Comparison of ENCODE assay signal across 8 cellular contexts in the genomic region with DNA sequence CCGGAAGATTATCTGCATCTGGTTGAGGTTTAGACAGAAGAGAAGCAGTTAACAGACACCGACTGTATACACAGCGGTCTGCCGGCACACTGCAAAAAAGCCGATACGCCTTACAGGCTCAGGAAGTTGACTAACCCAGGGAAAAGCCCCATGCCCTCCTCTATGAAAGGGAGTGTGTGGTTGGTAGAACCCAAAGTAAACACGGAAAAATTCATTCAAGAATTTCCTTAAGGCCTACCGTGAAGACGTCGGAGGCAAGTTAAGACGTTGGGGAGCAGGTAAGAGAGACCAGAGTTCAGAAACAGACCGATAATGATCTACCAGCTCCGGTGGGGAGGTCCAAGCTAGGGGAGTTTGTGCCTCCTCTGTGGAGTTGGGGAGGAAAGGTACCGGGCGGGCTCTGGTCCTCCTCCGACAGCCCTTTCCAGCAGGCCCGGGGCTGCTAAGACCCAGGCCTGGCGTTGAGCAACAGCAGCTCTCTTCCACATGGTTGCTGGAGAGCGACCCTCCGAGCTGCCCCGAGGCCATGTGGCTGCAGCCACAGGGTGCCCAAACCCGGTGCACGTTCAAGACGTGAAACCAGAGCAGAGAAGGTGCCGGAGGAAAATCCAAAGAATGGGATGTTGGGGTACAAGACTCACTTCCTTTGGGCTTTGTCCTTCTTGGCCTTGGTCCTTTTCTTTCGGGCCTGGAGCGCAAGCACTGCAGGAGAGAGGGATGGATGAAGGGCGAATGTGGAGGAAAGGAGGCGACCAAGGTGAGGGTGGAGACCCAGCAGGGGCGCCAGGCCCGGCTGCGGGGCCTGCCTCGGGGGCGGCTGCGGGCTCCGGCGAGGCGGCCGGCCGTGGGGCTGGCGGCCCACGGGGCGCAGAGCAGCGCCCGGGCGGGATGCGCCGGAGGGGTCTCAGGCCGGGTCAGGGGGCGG. TPM values are rescaled to one million over a fixed set of nuclear protein-coding genes. Genes with fewer than 3 reads are reported as not detected.
DNase-seq lines count a peak whose midpoint lies in the region; ATAC-seq and TF ChIP-seq lines count a peak whose summit lies in the region.

No MANE protein-coding gene starts in this region.

- H3K9me3 ChIP-seq in BLaER1 treated with 17β-estradiol and CSF1 and Interleukin-3, amounts not matched to agents 10 nM and 100 nM (replicated peaks in 1 of 11), result peaks cover 0 to 6% (median 1%) of the 10 kb centered on the region in 11 experiments; a peak in 11 of 22 replicates
- H3K9me3 ChIP-seq in ascending aorta, result no peaks in the 10 kb centered on the region
- H3K9me3 ChIP-seq in iPS DF 6.9 (ENCODE audit: control insufficient read depth, insufficient read depth, low read length), result no peaks in the 10 kb centered on the region
- H3K9me3 ChIP-seq in skeletal muscle tissue (ENCODE audit: control insufficient read depth in 3 of 3, low read length in 3 of 3), result no peaks in the 10 kb centered on the region

- peak overlapping the region; percentile 73 to 94 (median 86) for H3K4me2 ChIP-seq in BLaER1 treated with 17β-estradiol and CSF1 and Interleukin-3, amounts not matched to agents 10 nM and 100 nM

- peak overlapping the region; percentile 77 to 92 (median 89) for H3K9ac ChIP-seq in BLaER1 treated with 17β-estradiol and CSF1 and Interleukin-3, amounts not matched to agents 10 nM and 100 nM
- H3K9ac ChIP-seq in skeletal muscle tissue (ENCODE audit: low read depth in 1 of 3, low read length in 3 of 3), result peak overlapping the region; percentile 66 to 83 (median 70)

- H3K27ac ChIP-seq in BLaER1 treated with 17β-estradiol and CSF1 and Interleukin-3, amounts not matched to agents 10 nM and 100 nM, result peak overlapping the region; percentile 2 to 89 (median 85); a peak in 21 of 22 replicates
- H3K27ac ChIP-seq in ascending aorta (peak overlapping the region; percentile 70 to 80), iPS DF 6.9 (ENCODE audit: low read length) (no peak overlapping the region), skeletal muscle tissue (ENCODE audit: low read depth, low read length) (no peak overlapping the region)

- DNase-seq in SW480 (ENCODE audit: low spot score), result peak; percentile 17
- no peak for DNase-seq in ascending aorta (ENCODE audit: low spot score in 2 of 2)
- DNase-seq in iPS DF 6.9 (ENCODE audit: low read depth, low spot score), result no peak

- H3K4me1 ChIP-seq in BLaER1 treated with 17β-estradiol and CSF1 and Interleukin-3, amounts not matched to agents 10 nM and 100 nM, result peaks cover 23 to 41% (median 35%) of the 10 kb centered on the region in 10 experiments
- peaks cover 0 to 2% of the 10 kb centered on the region in 2 donors for H3K4me1 ChIP-seq in ascending aorta
- H3K4me1 ChIP-seq in iPS DF 6.9 (ENCODE audit: control insufficient read depth, insufficient read depth, low read length), result no peaks in the 10 kb centered on the region; the same call in 1 of the 2 replicates
- H3K4me1 ChIP-seq in skeletal muscle tissue (ENCODE audit: control insufficient read depth in 3 of 3, insufficient read depth in 3 of 3, low read length in 3 of 3), result peaks cover 13 to 23% (median 19%) of the 10 kb centered on the region in 3 donors

- no CpG with 5 or more reads among the region's 50 CpGs for WGBS in iPS DF 6.9 (ENCODE audit: insufficient coverage, insufficient read length)

- peaks cover 12 to 32% (median 27%) of the 10 kb centered on the region in 11 experiments; a peak in 20 of 22 replicates for H3K36me3 ChIP-seq in BLaER1 treated with 17β-estradiol and CSF1 and Interleukin-3, amounts not matched to agents 10 nM and 100 nM
- H3K36me3 ChIP-seq in ascending aorta, result no peaks in the 10 kb centered on the region
- no peaks in the 10 kb centered on the region; the same call in 1 of the 2 replicates for H3K36me3 ChIP-seq in iPS DF 6.9 (ENCODE audit: control insufficient read depth, insufficient read depth, low read length)
- peaks cover 0 to 5% (median 0%) of the 10 kb centered on the region in 3 donors for H3K36me3 ChIP-seq in skeletal muscle tissue (ENCODE audit: control insufficient read depth in 3 of 3, insufficient read depth in 3 of 3, low read length in 3 of 3)

- no peak for TF ChIP-seq CTCF in ascending aorta (IDR thresholded peaks at IDR 0.05)

- no peaks in the 10 kb centered on the region for H3K27me3 ChIP-seq in BLaER1 treated with 17β-estradiol and CSF1 and Interleukin-3, amounts not matched to agents 10 nM and 100 nM
- no peaks in the 10 kb centered on the region for H3K27me3 ChIP-seq in ascending aorta
- H3K27me3 ChIP-seq in iPS DF 6.9 (ENCODE audit: control insufficient read depth, insufficient read depth, low read length), result no peaks in the 10 kb centered on the region
- H3K27me3 ChIP-seq in skeletal muscle tissue (ENCODE audit: control insufficient read depth in 3 of 3, insufficient read depth in 3 of 3, low read length in 3 of 3), result no peaks in the 10 kb centered on the region

- peak; percentile 30 for ATAC-seq in GM19035 (IDR thresholded peaks at IDR 0.05; ENCODE audit: unreplicated experiment)
- peak; percentile 30 for ATAC-seq in HG03442 (IDR thresholded peaks at IDR 0.05; ENCODE audit: unreplicated experiment)
- ATAC-seq in GM21367 (IDR thresholded peaks at IDR 0.05; ENCODE audit: unreplicated experiment), result no peak

- peak overlapping the region; percentile 73 to 92 (median 83) for H3K4me3 ChIP-seq in BLaER1 treated with 17β-estradiol and CSF1 and Interleukin-3, amounts not matched to agents 10 nM and 100 nM
- H3K4me3 ChIP-seq in ascending aorta, result peak overlapping the region; percentile 83 to 89
- H3K4me3 ChIP-seq in iPS DF 6.9 (ENCODE audit: low read length), result peak overlapping the region; percentile 92
- peak overlapping the region; percentile 80 to 90 (median 83) for H3K4me3 ChIP-seq in skeletal muscle tissue (ENCODE audit: low read length in 3 of 3)

- intact Hi-C loops in ascending aorta (cut with DNase I), result loop anchor here (5.0 to 10.0 kb wide), 2 partner anchors 175 to 277 kb away; a partner anchor contains a TSS

- peaks cover 9 to 49% (median 35%) of the 10 kb centered on the region in 11 experiments; a peak in 20 of 22 replicates for H4K20me1 ChIP-seq in BLaER1 treated with 17β-estradiol and CSF1 and Interleukin-3, amounts not matched to agents 10 nM and 100 nM

RNA-seq across cellular contexts. Expression of a gene that starts 0.8 kb away (rescaled TPM):
- total RNA-seq in ascending aorta, result 16.2 TPM
- 15.1 TPM for total RNA-seq in skeletal muscle tissue

Comparison
In these comparisons a context has a peak if more than half of its experiments do, and no peak if none do; other contexts are left out.
1. H3K27ac ChIP-seq: peak in BLaER1 treated with 17β-estradiol and CSF1 and Interleukin-3, amounts not matched to agents 10 nM and 100 nM (11 of 11) and ascending aorta (2 of 2); none in iPS DF 6.9 (single experiment) and skeletal muscle tissue (single experiment).
2. Peak in every context shown above with its lines, with median percentiles within 50 percentile points of each other: H3K4me3 ChIP-seq.